ENCODE assay signal across 19 cellular contexts in genomic region chr1:203696673-203697072, GRCh38.
DNase-seq lines count a peak whose midpoint lies in the region; ATAC-seq, FAIRE-seq and TF ChIP-seq lines count a peak whose summit lies in the region.
"Had no signal": no experiment of that assay in that cellular context is flagged by ENCODE, and none has a peak within 500 bp of the region (broad histone marks: within the 10 kb centered on the region; RNA-seq: fewer than 3 reads in every experiment).

No MANE protein-coding gene starts in this region.

- FAIRE-seq in H1 (lab: Jason Lieb, UNC), result no peak
- FAIRE-seq: G401.6, urothelium cell line had no signal

- peak overlapping the region in 7 of 8 donors; percentile 48 to 96 (median 79) for H3K27ac Mint-ChIP-seq in CD8-positive, alpha-beta memory T cell
- H3K27ac Mint-ChIP-seq in T-helper 17 cell, result peak overlapping the region; percentile 95
- H3K27ac Mint-ChIP-seq in stimulated activated effector memory CD8-positive, alpha-beta T cell treated with anti-CD3 and anti-CD28 coated beads, Interleukin-12 subunit alpha, Interleukin-12 subunit beta, amount 100 ng/mL, for 72 hours, result peak overlapping the region; percentile 65
- H3K27ac Mint-ChIP-seq: stimulated activated naive CD8-positive, alpha-beta T cell treated with anti-CD3 and anti-CD28 coated beads, Interleukin-15, Interleukin-2, amounts not matched to agents 100 ng/mL and 50 ng/mL, for 24 hours; WTC11 had no signal

- no peaks in the 10 kb centered on the region for H3K27me3 ChIP-seq in CD8-positive, alpha-beta memory T cell (ENCODE audit: insufficient read depth, low read length, poor library complexity, severe bottlenecking)
- H3K27me3 ChIP-seq in H1 (replicated peaks in 1 of 4; ENCODE audit: control insufficient read depth in 3 of 4, extremely low read depth in 1 of 4, insufficient read depth in 3 of 4, low read length in 3 of 4) (peaks cover 0 to 2% (median 0%) of the 10 kb centered on the region in 4 experiments; a peak in 1 of 7 replicates), upper lobe of left lung (no peaks in the 10 kb centered on the region)
- H3K27me3 ChIP-seq: foreskin keratinocyte, neutrophil had no signal

- POLR2A ChIA-PET in CD8-positive, alpha-beta memory T cell (lab: Charles Lee), result interaction anchor here (1.5 kb wide), 1 partner anchor 20 kb away, joined by 5 read pairs; no protein-coding TSS in a partner anchor
- POLR2A ChIA-PET in H1 (lab: Charles Lee; ENCODE audit: partially characterized antibody), result no interaction called here

- TF ChIP-seq POLR2A in H1 (IDR thresholded peaks at IDR 0.05; ENCODE audit: control extremely low read depth in 1 of 2, low read depth in 2 of 2, low read length in 2 of 2), result no peak
- no peak for TF ChIP-seq POLR2A in upper lobe of left lung (IDR thresholded peaks at IDR 0.05)

- no peak overlapping the region for H3K14ac ChIP-seq in H1 (ENCODE audit: insufficient read length)

- 0 out of 2 replicates have a peak overlapping the region, but pooled peaks have one; percentile 60 for H2AK5ac ChIP-seq in H1 (ENCODE audit: low read depth, low read length)

- no peaks in the 10 kb centered on the region for H3K79me2 ChIP-seq in H1 (ENCODE audit: control insufficient read depth in 1 of 2, insufficient read depth in 2 of 2, low read length in 2 of 2)

- no peak overlapping the region for H2AFZ ChIP-seq in H1 (ENCODE audit: low read length)

- H3K4ac ChIP-seq in H1 (replicated peaks; ENCODE audit: insufficient read length, low read depth, low read length), result no peak overlapping the region

- DNase-seq in CD8-positive, alpha-beta memory T cell, result no peak
- DNase-seq in T-helper 17 cell (no peak), H1 (ENCODE audit: low read depth in 1 of 2, low spot score in 2 of 2) (no peak), upper lobe of left lung (no peak)
- DNase-seq in stimulated activated effector memory CD8-positive, alpha-beta T cell treated with anti-CD3 and anti-CD28 coated beads, Interleukin-12 subunit alpha, Interleukin-12 subunit beta, amount 100 ng/mL, for 72 hours (ENCODE audit: low spot score in 2 of 2), result no peak
- DNase-seq: activated naive CD4-positive, alpha-beta T cell; foreskin keratinocyte; midbrain; NCI-H1105; NCI-H2107; SHP77 had no signal

- H3K36me3 ChIP-seq in CD8-positive, alpha-beta memory T cell (ENCODE audit: insufficient read depth, low read length), result peaks cover 27% of the 10 kb centered on the region
- H3K36me3 ChIP-seq in H1 (ENCODE audit: control insufficient read depth in 2 of 4, insufficient read depth in 4 of 4, low read length in 3 of 4) (peaks cover 0 to 5% (median 4%) of the 10 kb centered on the region in 4 experiments; a peak in 4 of 8 replicates), upper lobe of left lung (peaks cover 19 to 50% (median 44%) of the 10 kb centered on the region in 4 donors)

- H4K5ac ChIP-seq in H1 (ENCODE audit: insufficient read length, low read depth, low read length), result no peak overlapping the region

- H3K18ac ChIP-seq in H1 (ENCODE audit: extremely low read depth, low read length), result no peak overlapping the region

- no peak overlapping the region for H3K9ac ChIP-seq in H1 (replicated peaks in 1 of 4; ENCODE audit: extremely low read depth in 1 of 4, low read depth in 3 of 4, low read length in 3 of 4)

- peaks cover 2% of the 10 kb centered on the region; the same call in 1 of the 2 replicates for H3K23me2 ChIP-seq in H1 (ENCODE audit: low read depth, low read length)

- no peak overlapping the region for H3K27ac ChIP-seq in CD8-positive, alpha-beta memory T cell (ENCODE audit: low read depth, low read length)
- H3K27ac ChIP-seq in H1 (ENCODE audit: low read depth, low read length), result no peak overlapping the region
- H3K27ac ChIP-seq in upper lobe of left lung, result peak overlapping the region in 2 of 4 donors; percentile 26 to 86
- H3K27ac ChIP-seq: foreskin keratinocyte, neutrophil had no signal

- peaks cover 40 to 56% (median 55%) of the 10 kb centered on the region in 3 donors for H3K4me1 Mint-ChIP-seq in CD8-positive, alpha-beta memory T cell
- peaks cover 32% of the 10 kb centered on the region for H3K4me1 Mint-ChIP-seq in T-helper 17 cell
- peaks cover 48% of the 10 kb centered on the region for H3K4me1 Mint-ChIP-seq in stimulated activated effector memory CD8-positive, alpha-beta T cell treated with anti-CD3 and anti-CD28 coated beads, Interleukin-12 subunit alpha, Interleukin-12 subunit beta, amount 100 ng/mL, for 72 hours

- 88% methylated on average over 3 of the region's 3 CpGs; no CpG with 5 or more reads in 1 of the 2 experiments for WGBS in H1 (ENCODE audit: extremely low coverage in 1 of 2, insufficient coverage in 1 of 2, insufficient read length in 1 of 2, insufficient replicate concordance in 2 of 2, low coverage in 1 of 2, low lambda C conversion rate in 2 of 2, missing lambda C conversion rate in 1 of 2), 2 experiments
- WGBS in upper lobe of left lung, 2 donors, result 58 to 80% methylated on average over 3 of the region's 3 CpGs

- no peak for TF ChIP-seq RAD21 in H1 (IDR thresholded peaks at IDR 0.05 in 1 of 2, conservative IDR thresholded peaks at IDR 0.05 in 1 of 2; ENCODE audit: low read depth in 2 of 2, low read length in 2 of 2)

- peaks cover 6 to 66% (median 15%) of the 10 kb centered on the region in 3 donors for H3K36me3 Mint-ChIP-seq in CD8-positive, alpha-beta memory T cell
- peaks cover 3% of the 10 kb centered on the region for H3K36me3 Mint-ChIP-seq in T-helper 17 cell (ENCODE audit: low read depth)
- peaks cover 83% of the 10 kb centered on the region for H3K36me3 Mint-ChIP-seq in stimulated activated effector memory CD8-positive, alpha-beta T cell treated with anti-CD3 and anti-CD28 coated beads, Interleukin-12 subunit alpha, Interleukin-12 subunit beta, amount 100 ng/mL, for 72 hours

- no peaks in the 10 kb centered on the region for H3K9me3 Mint-ChIP-seq in CD8-positive, alpha-beta memory T cell
- no peaks in the 10 kb centered on the region for H3K9me3 Mint-ChIP-seq in stimulated activated effector memory CD8-positive, alpha-beta T cell treated with anti-CD3 and anti-CD28 coated beads, Interleukin-12 subunit alpha, Interleukin-12 subunit beta, amount 100 ng/mL, for 72 hours
- H3K9me3 Mint-ChIP-seq: stimulated activated naive CD8-positive, alpha-beta T cell treated with anti-CD3 and anti-CD28 coated beads, Interleukin-15, Interleukin-2, amounts not matched to agents 100 ng/mL and 50 ng/mL, for 24 hours; WTC11 had no signal

- H3K56ac ChIP-seq in H1 (replicated peaks; ENCODE audit: insufficient read length, low read depth, low read length), result no peak overlapping the region

- ATAC-seq in T-helper 17 cell, result peak; percentile 28
- ATAC-seq in stimulated activated effector memory CD8-positive, alpha-beta T cell treated with anti-CD3 and anti-CD28 coated beads, Interleukin-12 subunit alpha, Interleukin-12 subunit beta, amount 100 ng/mL, for 72 hours, result peak; percentile 75
- no peak for ATAC-seq in GM18502 (IDR thresholded peaks at IDR 0.05; ENCODE audit: poor library complexity, unreplicated experiment)
- ATAC-seq in GM21619 (IDR thresholded peaks at IDR 0.05; ENCODE audit: unreplicated experiment), result no peak
- ATAC-seq in upper lobe of left lung (ENCODE audit: low FRiP score in 2 of 2), result no peak
- ATAC-seq: foreskin keratinocyte, sciatic nerve, WTC11 had no signal

- H2BK5ac ChIP-seq in H1 (ENCODE audit: low read depth, low read length), result no peak overlapping the region

- peaks cover 3% of the 10 kb centered on the region in 2 experiments for H4K20me1 ChIP-seq in H1 (replicated peaks in 1 of 2; ENCODE audit: control insufficient read depth in 1 of 2, insufficient read depth in 2 of 2, low read length in 2 of 2)

- CTCF ChIA-PET in CD8-positive, alpha-beta memory T cell (lab: Charles Lee), result interaction anchor here (8.2 kb wide), 1 partner anchor 69 kb away, joined by 126 read pairs; the partner anchor contains the start of gene ATP2B4
- CTCF ChIA-PET in H1 (lab: Charles Lee; ENCODE audit: partially characterized antibody), result interaction anchor here (0.7 to 10.1 kb wide), 4 partner anchors 20 to 192 kb away, joined by 3 to 162 read pairs (median 6); no protein-coding TSS in a partner anchor

- 0 out of 2 replicates have a peak overlapping the region, but pooled peaks have one; percentile 55 for H2BK20ac ChIP-seq in H1 (ENCODE audit: low read length)

- H2BK12ac ChIP-seq in H1 (ENCODE audit: low read depth, low read length), result no peak overlapping the region

- no peaks in the 10 kb centered on the region for H3K27me3 Mint-ChIP-seq in CD8-positive, alpha-beta memory T cell
- H3K27me3 Mint-ChIP-seq in T-helper 17 cell, result no peaks in the 10 kb centered on the region
- H3K27me3 Mint-ChIP-seq: stimulated activated naive CD8-positive, alpha-beta T cell treated with anti-CD3 and anti-CD28 coated beads, Interleukin-15, Interleukin-2, amounts not matched to agents 100 ng/mL and 50 ng/mL, for 24 hours had no signal

- H3K4me2 ChIP-seq in H1 (ENCODE audit: insufficient read depth in 1 of 2, low read depth in 2 of 2, low read length in 2 of 2), result no peak overlapping the region

- H3K4me3 ChIP-seq in CD8-positive, alpha-beta memory T cell (ENCODE audit: low read length), result no peak overlapping the region
- H3K4me3 ChIP-seq in H1 (ENCODE audit: extremely low read depth in 1 of 4, insufficient read depth in 2 of 4, low read depth in 3 of 4, low read length in 4 of 4) (no peak overlapping the region), upper lobe of left lung (no peak overlapping the region)

- no peaks in the 10 kb centered on the region for H3K9me3 ChIP-seq in CD8-positive, alpha-beta memory T cell (ENCODE audit: low read length)
- no peaks in the 10 kb centered on the region for H3K9me3 ChIP-seq in T-helper 17 cell (ENCODE audit: control insufficient read depth, low read length, poor library complexity, severe bottlenecking)
- no peaks in the 10 kb centered on the region for H3K9me3 ChIP-seq in H1 (ENCODE audit: insufficient read depth in 2 of 2, low read depth in 1 of 2, low read length in 1 of 2)
- no peaks in the 10 kb centered on the region for H3K9me3 ChIP-seq in upper lobe of left lung
- H3K9me3 ChIP-seq: neutrophil had no signal

- H2BK15ac ChIP-seq in H1 (ENCODE audit: low read length), result no peak overlapping the region

- H3K79me1 ChIP-seq in H1 (ENCODE audit: low read depth, low read length), result no peaks in the 10 kb centered on the region

- no peak overlapping the region for H4K8ac ChIP-seq in H1 (ENCODE audit: extremely low read depth, insufficient read depth, low read length)

- TF ChIP-seq CTCF in H1 (IDR thresholded peaks at IDR 0.05; ENCODE audit: control extremely low read depth in 1 of 3, insufficient read depth in 1 of 3, low read depth in 1 of 3, low read length in 3 of 3), result no peak
- TF ChIP-seq CTCF in upper lobe of left lung (IDR thresholded peaks at IDR 0.05), result no peak

- no peak overlapping the region for H2BK120ac ChIP-seq in H1 (replicated peaks; ENCODE audit: low read depth, low read length)

- H3K4me1 ChIP-seq in CD8-positive, alpha-beta memory T cell (ENCODE audit: insufficient read depth, low read length), result peaks cover 23% of the 10 kb centered on the region
- H3K4me1 ChIP-seq in H1 (replicated peaks in 1 of 4; ENCODE audit: control insufficient read depth in 3 of 4, insufficient read depth in 4 of 4, low read length in 3 of 4), result no peaks in the 10 kb centered on the region
- H3K4me1 ChIP-seq in upper lobe of left lung, result peaks cover 30 to 40% (median 34%) of the 10 kb centered on the region in 4 donors

- TF ChIP-seq EP300 in H1 (IDR thresholded peaks at IDR 0.05; ENCODE audit: borderline replicate concordance in 1 of 2, low read depth in 2 of 2, low read length in 2 of 2), result no peak
- TF ChIP-seq EP300 in upper lobe of left lung (IDR thresholded peaks at IDR 0.05), result no peak

- H4K91ac ChIP-seq in H1 (replicated peaks; ENCODE audit: insufficient read length, low read length), result no peak overlapping the region

- no peak overlapping the region for H3K4me3 Mint-ChIP-seq in CD8-positive, alpha-beta memory T cell
- H3K4me3 Mint-ChIP-seq in T-helper 17 cell, result no peak overlapping the region
- no peak overlapping the region for H3K4me3 Mint-ChIP-seq in stimulated activated effector memory CD8-positive, alpha-beta T cell treated with anti-CD3 and anti-CD28 coated beads, Interleukin-12 subunit alpha, Interleukin-12 subunit beta, amount 100 ng/mL, for 72 hours
- H3K4me3 Mint-ChIP-seq: stimulated activated naive CD8-positive, alpha-beta T cell treated with anti-CD3 and anti-CD28 coated beads, Interleukin-15, Interleukin-2, amounts not matched to agents 100 ng/mL and 50 ng/mL, for 24 hours; WTC11 had no signal

- H3K23ac ChIP-seq in H1 (ENCODE audit: insufficient read length), result no peak overlapping the region

Comparison
In these comparisons a context has a peak if more than half of its experiments do, and no peak if none do; other contexts are left out.
1. ATAC-seq: peak in T-helper 17 cell (single experiment) and stimulated activated effector memory CD8-positive, alpha-beta T cell treated with anti-CD3 and anti-CD28 coated beads, Interleukin-12 subunit alpha, Interleukin-12 subunit beta, amount 100 ng/mL, for 72 hours (single experiment); none in GM18502 (single experiment), GM21619 (single experiment) and upper lobe of left lung (0 of 2).
2. Peak in every context shown above with its lines, with median percentiles within 50 percentile points of each other: H3K27ac Mint-ChIP-seq.